ENCODE assay signal across 8 cellular contexts in the genomic region with DNA sequence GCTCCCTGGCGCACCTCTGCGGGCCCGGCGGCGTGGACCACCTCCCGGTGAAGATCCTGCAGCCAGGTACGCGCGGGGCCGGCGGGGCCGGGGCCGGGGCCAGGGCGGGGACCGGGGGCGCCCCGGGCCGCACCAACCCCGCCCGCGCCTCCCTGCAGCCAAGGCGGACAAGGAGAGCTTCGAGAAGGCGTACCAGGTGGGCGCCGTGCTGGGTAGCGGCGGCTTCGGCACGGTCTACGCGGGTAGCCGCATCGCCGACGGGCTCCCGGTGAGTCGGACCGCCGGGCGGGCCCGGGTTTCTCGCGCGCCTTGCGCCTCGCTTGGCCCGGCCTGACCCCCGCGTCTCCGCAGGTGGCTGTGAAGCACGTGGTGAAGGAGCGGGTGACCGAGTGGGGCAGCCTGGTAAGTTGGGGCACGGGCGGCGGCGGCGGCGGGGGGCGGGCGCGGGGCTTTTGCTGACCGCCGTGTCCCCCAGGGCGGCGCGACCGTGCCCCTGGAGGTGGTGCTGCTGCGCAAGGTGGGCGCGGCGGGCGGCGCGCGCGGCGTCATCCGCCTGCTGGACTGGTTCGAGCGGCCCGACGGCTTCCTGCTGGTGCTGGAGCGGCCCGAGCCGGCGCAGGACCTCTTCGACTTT. TPM values are rescaled to one million over a fixed set of nuclear protein-coding genes. Genes with fewer than 3 reads are reported as not detected.
DNase-seq lines count a peak whose midpoint lies in the region; ATAC-seq and TF ChIP-seq lines count a peak whose summit lies in the region.

No MANE protein-coding gene starts in this region.

- peaks cover 22% of the 10 kb centered on the region for H3K36me3 ChIP-seq in CD4-positive, alpha-beta memory T cell (ENCODE audit: insufficient read depth, low read length)
- H3K36me3 ChIP-seq in neutrophil, result peaks cover 46% of the 10 kb centered on the region

- DNase-seq in CD4-positive, alpha-beta memory T cell, result peak in 4 of 5 donors; percentile 35 to 52 (median 46)
- peak; percentile 46 for DNase-seq in activated T-cell treated with anti-CD3 and anti-CD28 coated beads for 48 hours (ENCODE audit: low read depth)
- peak; percentile 32 to 66 for DNase-seq in foreskin fibroblast
- no peak for DNase-seq in NCI-H2029 (lab: John Stamatoyannopoulos, UW)
- no peak for DNase-seq in D341Med (ENCODE audit: low spot score)
- no peak for DNase-seq in NCI-H1694 (lab: John Stamatoyannopoulos, UW)

- no peaks in the 10 kb centered on the region for H3K27me3 ChIP-seq in CD4-positive, alpha-beta memory T cell (ENCODE audit: insufficient read depth, low read length)
- H3K27me3 ChIP-seq in neutrophil, result peaks cover 10% of the 10 kb centered on the region

- H3K4me1 ChIP-seq in CD4-positive, alpha-beta memory T cell (ENCODE audit: insufficient read depth, low read length), result peaks cover 31% of the 10 kb centered on the region
- peaks cover 53 to 54% of the 10 kb centered on the region in 2 experiments for H3K4me1 ChIP-seq in neutrophil (ENCODE audit: control insufficient read depth in 1 of 2, insufficient read depth in 1 of 2, low read depth in 1 of 2, low read length in 1 of 2)

- POLR2A ChIA-PET in CD4-positive, alpha-beta memory T cell (lab: Charles Lee; ENCODE audit: partially characterized antibody), result interaction anchor here (0.6 to 5.7 kb wide), 22 partner anchors 9 to 660 kb away, joined by 3 to 90 read pairs (median 6); no protein-coding TSS in a partner anchor

- peak overlapping the region; percentile 92 to 96 (median 94) for H3K27ac Mint-ChIP-seq in CD4-positive, alpha-beta memory T cell

- peak; percentile 2 for ATAC-seq in HG03442 (IDR thresholded peaks at IDR 0.05; ENCODE audit: unreplicated experiment)

- CTCF ChIA-PET in CD4-positive, alpha-beta memory T cell (lab: Charles Lee; ENCODE audit: partially characterized antibody), result interaction anchor here (1.2 to 2.9 kb wide), 2 partner anchors 10 to 25 kb away, joined by 3 to 8 read pairs; no protein-coding TSS in a partner anchor

- H3K9me3 ChIP-seq in CD4-positive, alpha-beta memory T cell (ENCODE audit: control insufficient read depth in 1 of 2, low read length in 2 of 2), result no peaks in the 10 kb centered on the region
- H3K9me3 ChIP-seq in neutrophil, result no peaks in the 10 kb centered on the region

- TF ChIP-seq CTCF in foreskin fibroblast (IDR thresholded peaks at IDR 0.05; ENCODE audit: low read depth, low read length) (no peak), neutrophil (IDR thresholded peaks at IDR 0.05) (no peak)

- peak overlapping the region; percentile 98 for H3K27ac ChIP-seq in CD4-positive, alpha-beta memory T cell (ENCODE audit: low read depth, low read length)
- H3K27ac ChIP-seq in neutrophil, result peak overlapping the region; percentile 98

- H3K4me3 Mint-ChIP-seq in CD4-positive, alpha-beta memory T cell, result peak overlapping the region in 7 of 8 donors; percentile 87 to 93 (median 91)

- H3K9me3 Mint-ChIP-seq in CD4-positive, alpha-beta memory T cell, result peaks cover 0 to 8% (median 0%) of the 10 kb centered on the region in 8 donors

- H3K4me3 ChIP-seq in CD4-positive, alpha-beta memory T cell (ENCODE audit: low read length in 2 of 2), result peak overlapping the region in 1 of 2 donors; percentile 88
- H3K4me3 ChIP-seq in foreskin fibroblast (ENCODE audit: low read depth in 1 of 2, low read length in 2 of 2) (peak overlapping the region; percentile 83 to 84), neutrophil (ENCODE audit: low read depth in 1 of 2, low read length in 1 of 2) (peak overlapping the region; percentile 94 to 99)

- intact Hi-C loops in CD4-positive, alpha-beta memory T cell (cut with micrococcal nuclease), result loop anchor here (1.0 to 5.0 kb wide), 2 partner anchors 25 to 124 kb away; no protein-coding TSS in a partner anchor

- peaks cover 0 to 3% of the 10 kb centered on the region in 2 donors for H3K27me3 Mint-ChIP-seq in CD4-positive, alpha-beta memory T cell

- peaks cover 6 to 23% of the 10 kb centered on the region in 2 donors for H3K36me3 Mint-ChIP-seq in CD4-positive, alpha-beta memory T cell

- peaks cover 4 to 42% (median 17%) of the 10 kb centered on the region in 4 donors for H3K4me1 Mint-ChIP-seq in CD4-positive, alpha-beta memory T cell

RNA-seq across cellular contexts. Expression of a gene that starts 0.5 kb away (rescaled TPM):
- 10 to 100 TPM; 58.8 to 62.3 TPM for total RNA-seq in CD4-positive, alpha-beta memory T cell
- 10 to 100 TPM; 48.1 to 49.7 TPM for polyA plus RNA-seq in CD4-positive, alpha-beta memory T cell

RNA-seq across cellular contexts. Expression of a gene that starts 42.6 kb away (rescaled TPM):
- 10 to 100 TPM; 36.0 to 36.2 TPM for total RNA-seq in CD4-positive, alpha-beta memory T cell
- polyA plus RNA-seq in CD4-positive, alpha-beta memory T cell, result 10 to 100 TPM; 40.2 to 46.1 TPM

RNA-seq across cellular contexts. Expression of a gene that starts 42.8 kb away (rescaled TPM):
- 10 to 100 TPM; 19.6 to 27.2 TPM for total RNA-seq in CD4-positive, alpha-beta memory T cell
- 10 to 100 TPM; 16.9 to 19.0 TPM for polyA plus RNA-seq in CD4-positive, alpha-beta memory T cell

RNA-seq across cellular contexts. Expression of a gene that starts 51.5 kb away (rescaled TPM):
- total RNA-seq in CD4-positive, alpha-beta memory T cell, result not detected
- not detected for polyA plus RNA-seq in CD4-positive, alpha-beta memory T cell

Comparison
In these comparisons a context has a peak if more than half of its experiments do, and no peak if none do; other contexts are left out.
1. DNase-seq: peak in CD4-positive, alpha-beta memory T cell (4 of 5), activated T-cell treated with anti-CD3 and anti-CD28 coated beads for 48 hours (single experiment) and foreskin fibroblast (2 of 2); none in NCI-H2029 (single experiment), D341Med (single experiment) and NCI-H1694 (single experiment).